Comparison of ENCODE assay signal across 20 cellular contexts in genomic region chr1:89755593-89755992, GRCh38.
DNase-seq lines count a peak whose midpoint lies in the region; ATAC-seq, FAIRE-seq and TF ChIP-seq lines count a peak whose summit lies in the region.
"Had no signal": no experiment of that assay in that cellular context is flagged by ENCODE, and none has a peak within 500 bp of the region (broad histone marks: within the 10 kb centered on the region; RNA-seq: fewer than 3 reads in every experiment).

No MANE protein-coding gene starts in this region.

- no peak overlapping the region for H3K9ac ChIP-seq in K562 (ENCODE audit: insufficient read depth in 1 of 2, low read depth in 2 of 2, low read length in 2 of 2)

- WGBS in K562 (ENCODE audit: insufficient coverage, low coverage, missing lambda C conversion rate), result 40% methylated on average over 3 of the region's 3 CpGs

- ATAC-seq in K562, result peak; percentile 55; the same call in 2 of the 3 replicates
- ATAC-seq in stimulated activated naive CD8-positive, alpha-beta T cell treated with anti-CD3 and anti-CD28 coated beads, Interleukin-15, Interleukin-2, amounts not matched to agents 100 U/mL and 50 U/mL, for 24 hours, result peak; percentile 16
- ATAC-seq in GM18511 (IDR thresholded peaks at IDR 0.05; ENCODE audit: unreplicated experiment), result no peak
- ATAC-seq: mucosa of descending colon had no signal

- no peaks in the 10 kb centered on the region for H4K20me1 ChIP-seq in K562 (replicated peaks; ENCODE audit: control insufficient read depth, insufficient read depth, low read length)

- intact Hi-C loops in K562 (cut with micrococcal nuclease), result no loop called here

- no peak overlapping the region for H3K4me2 ChIP-seq in K562 (ENCODE audit: insufficient read depth, low read length)

- H3K9me3 Mint-ChIP-seq in activated T-cell treated with anti-CD3 and anti-CD28 coated beads, Interleukin-2, amount 50 U/mL, for 24 hours, result no peaks in the 10 kb centered on the region
- peaks cover 0 to 3% (median 2%) of the 10 kb centered on the region in 5 donors for H3K9me3 Mint-ChIP-seq in CD8-positive, alpha-beta memory T cell

- no peak overlapping the region for H2AFZ ChIP-seq in K562 (ENCODE audit: low read depth, low read length)

- H3K9me3 ChIP-seq in CD8-positive, alpha-beta memory T cell (ENCODE audit: low read length), result no peaks in the 10 kb centered on the region
- no peaks in the 10 kb centered on the region for H3K9me3 ChIP-seq in K562 (replicated peaks; ENCODE audit: control insufficient read depth, insufficient read depth, low read depth, low read length)
- H3K9me3 ChIP-seq: colonic mucosa, HAP-1, mucosa of descending colon, prostate gland, suprapubic skin, uterus had no signal

- no peaks in the 10 kb centered on the region for H3K9me1 ChIP-seq in K562 (ENCODE audit: control insufficient read depth, insufficient read depth, low read length)

- no peaks in the 10 kb centered on the region for H3K27me3 Mint-ChIP-seq in activated T-cell treated with anti-CD3 and anti-CD28 coated beads, Interleukin-2, amount 50 U/mL, for 24 hours
- H3K27me3 Mint-ChIP-seq in CD8-positive, alpha-beta memory T cell, result no peaks in the 10 kb centered on the region

- no peak for TF ChIP-seq CTCF in K562 (IDR thresholded peaks at IDR 0.05 in 2 of 3, conservative IDR thresholded peaks at IDR 0.05 in 1 of 3; ENCODE audit: insufficient read depth in 2 of 3, low read depth in 1 of 3, low read length in 3 of 3)
- TF ChIP-seq CTCF in GM20000 (IDR thresholded peaks at IDR 0.05; ENCODE audit: extremely low read depth, missing control alignments), result no peak

- H3K27ac ChIP-seq in CD8-positive, alpha-beta memory T cell (ENCODE audit: low read depth, low read length), result no peak overlapping the region
- no peak overlapping the region for H3K27ac ChIP-seq in K562 (ENCODE audit: extremely low read depth, low read depth, low read length)
- H3K27ac ChIP-seq: brain microvascular endothelial cell, colonic mucosa, prostate gland, suprapubic skin, uterus had no signal

- H3K4me1 Mint-ChIP-seq in activated T-cell treated with anti-CD3 and anti-CD28 coated beads, Interleukin-2, amount 50 U/mL, for 24 hours (ENCODE audit: low read depth), result peaks cover 73% of the 10 kb centered on the region
- H3K4me1 Mint-ChIP-seq in CD8-positive, alpha-beta memory T cell, result peaks cover 73 to 79% (median 78%) of the 10 kb centered on the region in 3 donors

- peak overlapping the region; percentile 87 for H3K27ac Mint-ChIP-seq in activated T-cell treated with anti-CD3 and anti-CD28 coated beads, Interleukin-2, amount 50 U/mL, for 24 hours
- peak overlapping the region; percentile 11 to 96 (median 82) for H3K27ac Mint-ChIP-seq in CD8-positive, alpha-beta memory T cell
- H3K27ac Mint-ChIP-seq: endodermal cell had no signal

- no peak overlapping the region for H3K4me3 ChIP-seq in CD8-positive, alpha-beta memory T cell (ENCODE audit: low read length)
- H3K4me3 ChIP-seq in K562, result no peak overlapping the region
- H3K4me3 ChIP-seq: colonic mucosa, HAP-1, mucosa of descending colon, prostate gland, suprapubic skin, uterus had no signal

- BruUV-seq in K562 (replicated peaks; lab: Mats Ljungman, UMichigan), result no TSS peak

- CTCF ChIA-PET in CD8-positive, alpha-beta memory T cell (lab: Charles Lee), result interaction anchor here (0.7 to 2.8 kb wide), 3 partner anchors 15 to 124 kb away, joined by 3 to 13 read pairs (median 3); partner anchors contain the start of gene LRRC8C
- CTCF ChIA-PET in K562 (lab: Yijun Ruan, JAX; ENCODE audit: low intra/inter-chr PET ratio), result no interaction called here

- no peak for TF ChIP-seq POLR2A in K562 (conservative IDR thresholded peaks at IDR 0.05)

- POLR2A ChIA-PET in CD8-positive, alpha-beta memory T cell (lab: Charles Lee), result no interaction called here
- POLR2A ChIA-PET in K562 (lab: Yijun Ruan, JAX), result interaction anchor here (0.8 kb wide), 1 partner anchor 132 kb away, joined by 3 read pairs; no protein-coding TSS in a partner anchor

- no peak for TF ChIP-seq RAD21 in K562 (CRISPR knock-in tag; conservative IDR thresholded peaks at IDR 0.05 in 1 of 2, IDR thresholded peaks at IDR 0.05 in 1 of 2)

- H3K36me3 Mint-ChIP-seq in activated T-cell treated with anti-CD3 and anti-CD28 coated beads, Interleukin-2, amount 50 U/mL, for 24 hours (ENCODE audit: low read depth), result peaks cover 8% of the 10 kb centered on the region
- peaks cover 0 to 2% (median 0%) of the 10 kb centered on the region in 3 donors for H3K36me3 Mint-ChIP-seq in CD8-positive, alpha-beta memory T cell

- no peak for TF ChIP-seq EP300 in K562 (IDR thresholded peaks at IDR 0.05; ENCODE audit: low read length)

- DNase-seq in activated T-cell treated with anti-CD3 and anti-CD28 coated beads, Interleukin-2, amount 50 U/mL, for 24 hours, result no peak
- DNase-seq in activated T-cell treated with anti-CD3 and anti-CD28 coated beads, Interleukin-2, amount 50 U/mL, for 48 hours, result no peak
- DNase-seq in CD8-positive, alpha-beta memory T cell, result no peak
- DNase-seq in K562 (ENCODE audit: extremely low read depth in 1 of 4, low spot score in 3 of 4) (no peak), GM20000 (ENCODE audit: low spot score) (no peak), NCI-H1436 (lab: John Stamatoyannopoulos, UW) (no peak)
- DNase-seq in stimulated activated naive CD8-positive, alpha-beta T cell treated with anti-CD3 and anti-CD28 coated beads, Interleukin-15, Interleukin-2, amounts not matched to agents 100 U/mL and 50 U/mL, for 24 hours, result no peak
- DNase-seq: brain microvascular endothelial cell, colonic mucosa, endodermal cell, islet precursor cell, KG1, mucosa of descending colon, NCI-H187, Right ventricle myocardium superior, uterus had no signal

- H3K36me3 ChIP-seq in CD8-positive, alpha-beta memory T cell (ENCODE audit: insufficient read depth, low read length), result no peaks in the 10 kb centered on the region
- H3K36me3 ChIP-seq in K562 (ENCODE audit: control insufficient read depth, insufficient read depth, low read length), result no peaks in the 10 kb centered on the region
- H3K36me3 ChIP-seq: brain microvascular endothelial cell, colonic mucosa, HAP-1, prostate gland, suprapubic skin, uterus had no signal

- FAIRE-seq in K562 (lab: Jason Lieb, UNC), result no peak

- no peaks in the 10 kb centered on the region for H3K79me2 ChIP-seq in K562 (ENCODE audit: control insufficient read depth, insufficient read depth, low read length)

- no peak overlapping the region for H3K4me3 Mint-ChIP-seq in activated T-cell treated with anti-CD3 and anti-CD28 coated beads, Interleukin-2, amount 50 U/mL, for 24 hours
- no peak overlapping the region for H3K4me3 Mint-ChIP-seq in CD8-positive, alpha-beta memory T cell
- H3K4me3 Mint-ChIP-seq: endodermal cell had no signal

- no peaks in the 10 kb centered on the region for H3K27me3 ChIP-seq in CD8-positive, alpha-beta memory T cell (ENCODE audit: insufficient read depth, low read length, poor library complexity, severe bottlenecking)
- H3K27me3 ChIP-seq in K562 (ENCODE audit: control insufficient read depth in 2 of 2, insufficient read depth in 2 of 2, low read length in 2 of 2), result no peaks in the 10 kb centered on the region; a peak in 1 of 5 replicates
- H3K27me3 ChIP-seq: brain microvascular endothelial cell, colonic mucosa, suprapubic skin, uterus had no signal

- peaks cover 73% of the 10 kb centered on the region for H3K4me1 ChIP-seq in CD8-positive, alpha-beta memory T cell (ENCODE audit: insufficient read depth, low read length)
- peaks cover 0 to 4% of the 10 kb centered on the region in 2 experiments; a peak in 2 of 5 replicates for H3K4me1 ChIP-seq in K562 (replicated peaks in 1 of 2; ENCODE audit: control insufficient read depth in 2 of 2, insufficient read depth in 2 of 2, low read length in 2 of 2)
- H3K4me1 ChIP-seq: colonic mucosa, HAP-1, prostate gland, uterus had no signal

- in situ Hi-C loops in K562 (cut with MboI), result no loop called here

TF ChIP-seq in K562, 482 proteins besides CTCF, POLR2A, EP300 and RAD21:
- no peak for TF ChIP-seq ZBED1 (IDR thresholded peaks at IDR 0.05)
- no peak for TF ChIP-seq ZBTB49 (CRISPR knock-in tag; IDR thresholded peaks at IDR 0.05; ENCODE audit: borderline replicate concordance)
- no peak for TF ChIP-seq KLF16 (IDR thresholded peaks at IDR 0.05)
- TF ChIP-seq, protein P1, sequence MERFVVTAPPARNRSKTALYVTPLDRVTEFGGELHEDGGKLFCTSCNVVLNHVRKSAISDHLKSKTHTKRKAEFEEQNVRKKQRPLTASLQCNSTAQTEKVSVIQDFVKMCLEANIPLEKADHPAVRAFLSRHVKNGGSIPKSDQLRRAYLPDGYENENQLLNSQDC (CRISPR knock-in tag; IDR thresholded peaks at IDR 0.05), result no peak
